In genomic region chr6:99905209-99906106, GRCh38 we compare ENCODE assay signal across 8 cellular contexts.
DNase-seq lines count a peak whose midpoint lies in the region; ATAC-seq, FAIRE-seq and TF ChIP-seq lines count a peak whose summit lies in the region.

No MANE protein-coding gene starts in this region.

- no peak overlapping the region for H3K9ac ChIP-seq in keratinocyte (ENCODE audit: control insufficient read depth, extremely low read depth, insufficient read depth, low read length)

- H3K4me2 ChIP-seq in keratinocyte (ENCODE audit: control insufficient read depth, extremely low read depth, insufficient read depth, low read depth, low read length): no peak overlapping the region

- H3K27ac Mint-ChIP-seq in effector memory CD8-positive, alpha-beta T cell: no peak overlapping the region
- H3K27ac Mint-ChIP-seq in activated CD4-positive, alpha-beta memory T cell treated with anti-CD3 and anti-CD28 coated beads for 36 hours: no peak overlapping the region

- intact Hi-C loops in activated CD4-positive, alpha-beta memory T cell treated with anti-CD3 and anti-CD28 coated beads for 36 hours (cut with micrococcal nuclease): no loop called here

- peak; percentile 55 to 74 (median 61) for TF ChIP-seq CTCF in keratinocyte (optimal IDR thresholded peaks at IDR 0.05 in 1 of 3, IDR thresholded peaks at IDR 0.05 in 1 of 3, conservative IDR thresholded peaks at IDR 0.05 in 1 of 3; ENCODE audit: extremely low read depth in 1 of 3, insufficient read depth in 2 of 3, low read length in 3 of 3)

- no peak overlapping the region for H2AFZ ChIP-seq in keratinocyte (ENCODE audit: control insufficient read depth, low read length)

- peaks cover 19 to 40% of the 10 kb centered on the region in 2 donors for H3K27me3 Mint-ChIP-seq in effector memory CD8-positive, alpha-beta T cell
- H3K27me3 Mint-ChIP-seq in activated CD4-positive, alpha-beta memory T cell treated with anti-CD3 and anti-CD28 coated beads for 36 hours: peaks cover 7% of the 10 kb centered on the region

- H3K4me3 Mint-ChIP-seq in effector memory CD8-positive, alpha-beta T cell: no peak overlapping the region
- no peak overlapping the region for H3K4me3 Mint-ChIP-seq in activated CD4-positive, alpha-beta memory T cell treated with anti-CD3 and anti-CD28 coated beads for 36 hours

- H3K4me3 ChIP-seq in keratinocyte (ENCODE audit: control insufficient read depth in 2 of 3, extremely low read depth in 1 of 3, insufficient read depth in 2 of 3, low read depth in 1 of 3, low read length in 3 of 3): no peak overlapping the region

- no peaks in the 10 kb centered on the region for H3K4me1 Mint-ChIP-seq in effector memory CD8-positive, alpha-beta T cell (ENCODE audit: low read depth in 2 of 2)
- H3K4me1 Mint-ChIP-seq in activated CD4-positive, alpha-beta memory T cell treated with anti-CD3 and anti-CD28 coated beads for 36 hours (ENCODE audit: low read depth): no peaks in the 10 kb centered on the region

- H3K9me3 ChIP-seq in keratinocyte (ENCODE audit: control insufficient read depth, low read depth, low read length): no peaks in the 10 kb centered on the region

- H3K9me1 ChIP-seq in keratinocyte (ENCODE audit: control insufficient read depth, extremely low read depth, insufficient read depth, low read length): no peaks in the 10 kb centered on the region

- DNase-seq in D341Med (ENCODE audit: low spot score) (peak; percentile 65), NCI-H2196 treated with DMSO at 0.1 percent for 48 hours (lab: John Stamatoyannopoulos, UW; ENCODE audit: unreplicated experiment) (peak; percentile 3), amniotic epithelial cell (ENCODE audit: low read depth) (peak; percentile 48), keratinocyte (ENCODE audit: low read depth, low spot score) (peak; percentile 21)
- no peak for DNase-seq in effector memory CD8-positive, alpha-beta T cell
- no peak for DNase-seq in activated CD4-positive, alpha-beta memory T cell treated with anti-CD3 and anti-CD28 coated beads for 36 hours

- dilution Hi-C loops in keratinocyte (cut with MboI; ENCODE audit: extremely low pct_ligation_motif_present, low sequenced_read_pairs): no loop called here

- H4K20me1 ChIP-seq in keratinocyte (ENCODE audit: control insufficient read depth, extremely low read depth, insufficient read depth, low read length): no peaks in the 10 kb centered on the region

- no peak overlapping the region for H3K27ac ChIP-seq in keratinocyte (ENCODE audit: control insufficient read depth, insufficient read depth, low read length)

- H3K27me3 ChIP-seq in keratinocyte (ENCODE audit: control insufficient read depth, extremely low read depth, insufficient read depth, low read length): peaks cover 3% of the 10 kb centered on the region

- H3K79me2 ChIP-seq in keratinocyte (ENCODE audit: control insufficient read depth, insufficient read depth, low read length): no peaks in the 10 kb centered on the region

- H3K9me3 Mint-ChIP-seq in effector memory CD8-positive, alpha-beta T cell: no peaks in the 10 kb centered on the region
- H3K9me3 Mint-ChIP-seq in activated CD4-positive, alpha-beta memory T cell treated with anti-CD3 and anti-CD28 coated beads for 36 hours: no peaks in the 10 kb centered on the region

- no peaks in the 10 kb centered on the region for H3K4me1 ChIP-seq in keratinocyte (ENCODE audit: control insufficient read depth, extremely low read depth, insufficient read depth, low read length)

- no peak for FAIRE-seq in keratinocyte (lab: Jason Lieb, UNC)

- H3K36me3 ChIP-seq in keratinocyte (ENCODE audit: control insufficient read depth in 2 of 2, extremely low read depth in 1 of 2, insufficient read depth in 2 of 2, low read length in 2 of 2): no peaks in the 10 kb centered on the region

- ATAC-seq in GM19351 (IDR thresholded peaks at IDR 0.05; ENCODE audit: unreplicated experiment): peak; percentile 97
- peak; percentile 98 for ATAC-seq in HG03159 (IDR thresholded peaks at IDR 0.05; ENCODE audit: unreplicated experiment)
- ATAC-seq in effector memory CD8-positive, alpha-beta T cell (replicated peaks): no peak

- POLR2A ChIA-PET in activated CD4-positive, alpha-beta memory T cell treated with anti-CD3 and anti-CD28 coated beads for 36 hours (lab: Charles Lee): no interaction called here

- CTCF ChIA-PET in activated CD4-positive, alpha-beta memory T cell treated with anti-CD3 and anti-CD28 coated beads for 36 hours (lab: Charles Lee): interaction anchor here (2.3 kb wide), 1 partner anchor 38 kb away, joined by 19 read pairs; no protein-coding TSS in a partner anchor

- H3K36me3 Mint-ChIP-seq in effector memory CD8-positive, alpha-beta T cell (ENCODE audit: insufficient read depth): no peaks in the 10 kb centered on the region
- no peaks in the 10 kb centered on the region for H3K36me3 Mint-ChIP-seq in activated CD4-positive, alpha-beta memory T cell treated with anti-CD3 and anti-CD28 coated beads for 36 hours

Comparison
In these comparisons a context has a peak if more than half of its experiments do, and no peak if none do; other contexts are left out.
1. DNase-seq: peak in D341Med (single experiment), NCI-H2196 treated with DMSO at 0.1 percent for 48 hours (single experiment), amniotic epithelial cell (single experiment) and keratinocyte (single experiment); none in effector memory CD8-positive, alpha-beta T cell (0 of 3) and activated CD4-positive, alpha-beta memory T cell treated with anti-CD3 and anti-CD28 coated beads for 36 hours (single experiment).